In the genomic region with DNA sequence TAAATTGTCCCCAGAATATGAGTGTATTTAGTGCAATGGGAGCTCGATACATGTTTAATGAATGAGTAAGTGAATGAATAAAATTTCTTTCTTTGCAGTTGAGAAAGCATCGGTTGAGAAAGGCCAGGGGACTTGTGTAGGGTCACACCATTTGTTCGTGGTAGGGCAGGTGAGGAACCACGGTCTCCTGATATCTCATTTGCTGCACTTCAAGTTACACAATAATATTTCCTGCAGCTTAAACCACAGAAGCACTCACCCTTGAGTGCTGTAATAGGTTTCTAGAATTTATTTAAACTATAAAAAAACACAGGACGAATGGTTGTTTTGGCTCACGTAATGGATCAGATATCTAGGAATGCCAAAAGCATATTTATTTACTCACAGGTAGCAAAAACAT, we compare ENCODE assay signal across 18 cellular contexts.
DNase-seq lines count a peak whose midpoint lies in the region; ATAC-seq and TF ChIP-seq lines count a peak whose summit lies in the region.
"Had no signal": no experiment of that assay in that cellular context is flagged by ENCODE, and none has a peak within 500 bp of the region (broad histone marks: within the 10 kb centered on the region; RNA-seq: fewer than 3 reads in every experiment).

No MANE protein-coding gene starts in this region.

- H3K4me3 ChIP-seq in Jurkat, Clone E6-1 (ENCODE audit: low read length): no peak overlapping the region
- H3K4me3 ChIP-seq in mammary epithelial cell (replicated peaks in 1 of 3; ENCODE audit: insufficient read depth in 1 of 3, low read depth in 2 of 3, low read length in 3 of 3) (no peak overlapping the region), neural progenitor cell (no peak overlapping the region), right atrium auricular region (no peak overlapping the region), upper lobe of left lung (no peak overlapping the region)
- H3K4me3 ChIP-seq: K562, SK-N-MC had no signal

- peaks cover 2% of the 10 kb centered on the region for H3K36me3 Mint-ChIP-seq in neural progenitor cell
- H3K36me3 Mint-ChIP-seq in stimulated activated memory B cell treated with anti-CD40 and anti-IgM and Interleukin-4, amounts not matched to agents 10 μg/mL and 1 μg/mL and 100 μg/mL, for 72 hours: no peaks in the 10 kb centered on the region
- H3K36me3 Mint-ChIP-seq: CD8-positive, alpha-beta memory T cell; T-cell had no signal

- TF ChIP-seq EP300 in upper lobe of left lung (IDR thresholded peaks at IDR 0.05): peak in 1 of 4 donors; percentile 29

- no TSS peak for BruUV-seq in mammary epithelial cell (replicated peaks; lab: Mats Ljungman, UMichigan)

- H2AFZ ChIP-seq in mammary epithelial cell (ENCODE audit: low read depth, low read length): no peak overlapping the region
- peak overlapping the region; percentile 42 for H2AFZ ChIP-seq in neural progenitor cell (replicated peaks)

- H3K79me2 ChIP-seq in mammary epithelial cell (ENCODE audit: insufficient read depth, low read length): no peaks in the 10 kb centered on the region
- no peaks in the 10 kb centered on the region for H3K79me2 ChIP-seq in neural progenitor cell (ENCODE audit: low read depth)

- peaks cover 11% of the 10 kb centered on the region for H3K9me3 Mint-ChIP-seq in neural progenitor cell
- H3K9me3 Mint-ChIP-seq in stimulated activated memory B cell treated with anti-CD40 and anti-IgM and Interleukin-4, amounts not matched to agents 10 μg/mL and 1 μg/mL and 100 μg/mL, for 72 hours: peaks cover 6% of the 10 kb centered on the region

- WGBS in mammary epithelial cell (ENCODE audit: low coverage, missing lambda C conversion rate): 84% methylated on average over 6 of the region's 6 CpGs
- WGBS in upper lobe of left lung, 2 donors: 41 to 60% methylated on average over 6 of the region's 6 CpGs

- H3K9me3 ChIP-seq in mammary epithelial cell (replicated peaks; ENCODE audit: insufficient read depth, low read length) (no peaks in the 10 kb centered on the region), neural progenitor cell (ENCODE audit: low read depth) (no peaks in the 10 kb centered on the region), right atrium auricular region (peaks cover 0 to 7% of the 10 kb centered on the region in 2 donors), upper lobe of left lung (no peaks in the 10 kb centered on the region)

- H3K27me3 ChIP-seq in mammary epithelial cell (ENCODE audit: insufficient read depth, low read length) (no peaks in the 10 kb centered on the region), neural progenitor cell (no peaks in the 10 kb centered on the region), right atrium auricular region (no peaks in the 10 kb centered on the region), upper lobe of left lung (no peaks in the 10 kb centered on the region)

- no peak overlapping the region for H3K4me2 ChIP-seq in mammary epithelial cell (ENCODE audit: insufficient read depth, low read depth, low read length)
- no peak overlapping the region for H3K4me2 ChIP-seq in neural progenitor cell

- no peaks in the 10 kb centered on the region for H3K4me1 ChIP-seq in mammary epithelial cell (ENCODE audit: insufficient read depth, low read length)
- no peaks in the 10 kb centered on the region for H3K4me1 ChIP-seq in neural progenitor cell
- H3K4me1 ChIP-seq in right atrium auricular region: no peaks in the 10 kb centered on the region
- H3K4me1 ChIP-seq in upper lobe of left lung: no peaks in the 10 kb centered on the region

- H3K9ac ChIP-seq in mammary epithelial cell (ENCODE audit: insufficient read depth, low read length) (no peak overlapping the region), neural progenitor cell (no peak overlapping the region)

- no peak for TF ChIP-seq POLR2A in upper lobe of left lung (IDR thresholded peaks at IDR 0.05)

- in situ Hi-C loops in mammary epithelial cell (cut with MboI; ENCODE audit: low sequenced_read_pairs in 2 of 2): no loop called here

- CTCF ChIA-PET in mammary epithelial cell (lab: Charles Lee; ENCODE audit: low non-redundant PET): no interaction called here

- intact Hi-C loops in mammary epithelial cell (cut with micrococcal nuclease) (loop anchor here (10.0 kb wide), 1 partner anchor 64 kb away; no protein-coding TSS in a partner anchor), left colon (cut with DNase I, micrococcal nuclease) (no loop called here)

- H3K4me1 Mint-ChIP-seq in neural progenitor cell: no peaks in the 10 kb centered on the region
- H3K4me1 Mint-ChIP-seq in stimulated activated memory B cell treated with anti-CD40 and anti-IgM and Interleukin-4, amounts not matched to agents 10 μg/mL and 1 μg/mL and 100 μg/mL, for 72 hours: no peaks in the 10 kb centered on the region
- H3K4me1 Mint-ChIP-seq: CD8-positive, alpha-beta memory T cell; H9; T-cell had no signal

- DNase-seq in Jurkat, Clone E6-1 (ENCODE audit: low read depth, low spot score): peak; percentile 20
- DNase-seq in NCI-H2029 treated with DMSO at 0.1 percent for 48 hours (lab: John Stamatoyannopoulos, UW) (peak; percentile 63), mammary epithelial cell (peak; percentile 8), neural progenitor cell (ENCODE audit: low spot score) (no peak), left colon (no peak), right atrium auricular region (ENCODE audit: low spot score) (no peak), upper lobe of left lung (no peak)
- DNase-seq: CD8-positive, alpha-beta memory T cell; H9; MM.1S; NCI-H1417; NCI-H2081; NCI-H2227 treated with DMSO at 0.1 percent for 48 hours; NCI-H526; T-cell had no signal

- no peak overlapping the region for H3K4me3 Mint-ChIP-seq in neural progenitor cell
- H3K4me3 Mint-ChIP-seq in stimulated activated memory B cell treated with anti-CD40 and anti-IgM and Interleukin-4, amounts not matched to agents 10 μg/mL and 1 μg/mL and 100 μg/mL, for 72 hours: no peak overlapping the region
- H3K4me3 Mint-ChIP-seq: CD8-positive, alpha-beta memory T cell; H9; T-cell had no signal

- no peaks in the 10 kb centered on the region for H3F3A ChIP-seq in neural progenitor cell (ENCODE audit: low read depth)

- no peak for ATAC-seq in stimulated activated memory B cell treated with anti-CD40 and anti-IgM and Interleukin-4, amounts not matched to agents 10 μg/mL and 1 μg/mL and 100 μg/mL, for 72 hours
- ATAC-seq in left colon: no peak
- no peak for ATAC-seq in upper lobe of left lung (ENCODE audit: low FRiP score in 2 of 2)
- ATAC-seq: K562, T-cell had no signal

- H3K27ac ChIP-seq in mammary epithelial cell (ENCODE audit: insufficient read depth, low read depth, low read length): no peak overlapping the region
- no peak overlapping the region for H3K27ac ChIP-seq in neural progenitor cell
- no peak overlapping the region for H3K27ac ChIP-seq in right atrium auricular region
- H3K27ac ChIP-seq in upper lobe of left lung: no peak overlapping the region
- H3K27ac ChIP-seq: SK-N-MC had no signal

- H3K36me3 ChIP-seq in mammary epithelial cell (ENCODE audit: insufficient read depth, low read length) (no peaks in the 10 kb centered on the region), neural progenitor cell (no peaks in the 10 kb centered on the region), right atrium auricular region (no peaks in the 10 kb centered on the region), upper lobe of left lung (no peaks in the 10 kb centered on the region)

- dilution Hi-C loops in mammary epithelial cell (cut with HindIII; ENCODE audit: low sequenced_read_pairs): no loop called here

- peaks cover 2% of the 10 kb centered on the region for H3K27me3 Mint-ChIP-seq in neural progenitor cell (ENCODE audit: insufficient read depth, low read depth)
- no peaks in the 10 kb centered on the region for H3K27me3 Mint-ChIP-seq in stimulated activated memory B cell treated with anti-CD40 and anti-IgM and Interleukin-4, amounts not matched to agents 10 μg/mL and 1 μg/mL and 100 μg/mL, for 72 hours
- H3K27me3 Mint-ChIP-seq: CD8-positive, alpha-beta memory T cell; T-cell had no signal

- no peak overlapping the region for H3K27ac Mint-ChIP-seq in neural progenitor cell
- no peak overlapping the region for H3K27ac Mint-ChIP-seq in stimulated activated memory B cell treated with anti-CD40 and anti-IgM and Interleukin-4, amounts not matched to agents 10 μg/mL and 1 μg/mL and 100 μg/mL, for 72 hours
- H3K27ac Mint-ChIP-seq: CD8-positive, alpha-beta memory T cell; H9; T-cell had no signal

- H4K20me1 ChIP-seq in mammary epithelial cell (ENCODE audit: insufficient read depth, low read length): no peaks in the 10 kb centered on the region
- no peaks in the 10 kb centered on the region for H4K20me1 ChIP-seq in neural progenitor cell (ENCODE audit: low read depth)

- TF ChIP-seq CTCF in mammary epithelial cell (conservative IDR thresholded peaks at IDR 0.05 in 1 of 2, IDR thresholded peaks at IDR 0.05 in 1 of 2; ENCODE audit: extremely low read depth in 1 of 2, insufficient read depth in 1 of 2, low read depth in 1 of 2, low read length in 2 of 2): no peak
- TF ChIP-seq CTCF in neural progenitor cell (IDR thresholded peaks at IDR 0.05): no peak
- no peak for TF ChIP-seq CTCF in right atrium auricular region (IDR thresholded peaks at IDR 0.05)
- TF ChIP-seq CTCF in upper lobe of left lung (IDR thresholded peaks at IDR 0.05): no peak

Comparison
In these comparisons a context has a peak if more than half of its experiments do, and no peak if none do; other contexts are left out.
1. DNase-seq: peak in Jurkat, Clone E6-1 (single experiment), NCI-H2029 treated with DMSO at 0.1 percent for 48 hours (single experiment) and mammary epithelial cell (single experiment); none in neural progenitor cell (single experiment), left colon (0 of 2), right atrium auricular region (single experiment) and upper lobe of left lung (0 of 2).